1 cellular context compared by ENCODE assay signal in genomic region chr2:61065706-61066688, GRCh38.
TF ChIP-seq lines count a peak whose summit lies in the region.

Gene SANBR, plus strand, starts transcription at chr2:61065871. Its CDS starts 4,480 bp downstream, at chr2:61070351.

TF ChIP-seq in HepG2, 621 proteins besides CTCF, POLR2A, EP300 and RAD21 (continued from another document and continues in another):
- TF ChIP-seq NPAS2 (CRISPR knock-in tag; IDR thresholded peaks at IDR 0.05; ENCODE audit: borderline replicate concordance) (no peak), ZGPAT (CRISPR knock-in tag; IDR thresholded peaks at IDR 0.05) (peak; percentile 39; the same call in 1 of the 2 replicates), RFX5 (IDR thresholded peaks at IDR 0.05; ENCODE audit: low read depth, low read length) (peak; percentile 56; the same call in 1 of the 2 replicates), REST (IDR thresholded peaks at IDR 0.05; ENCODE audit: borderline replicate concordance in 1 of 2, low read depth in 1 of 2, low read length in 2 of 2) (0 out of 4 replicates have a peak, but pooled peaks of 1 of the 2 experiments have one; percentile 8), ZNF841 (CRISPR knock-in tag; IDR thresholded peaks at IDR 0.05; ENCODE audit: borderline replicate concordance) (0 out of 2 replicates have a peak, but pooled peaks have one; percentile 64), TBX3 (IDR thresholded peaks at IDR 0.05; ENCODE audit: borderline replicate concordance) (no peak), ZZZ3 (CRISPR knock-in tag; IDR thresholded peaks at IDR 0.05; ENCODE audit: borderline replicate concordance) (no peak), MYC (CRISPR knock-in tag; IDR thresholded peaks at IDR 0.05; ENCODE audit: borderline replicate concordance) (peak; percentile 42; the same call in 1 of the 2 replicates), HNRNPLL (IDR thresholded peaks at IDR 0.05; ENCODE audit: low read depth, low read length, poor library complexity, severe bottlenecking) (peak; percentile 75), SP1 (IDR thresholded peaks at IDR 0.05) (no peak), SP1 (CRISPR knock-in tag; IDR thresholded peaks at IDR 0.05) (no peak; the same call in 1 of the 2 replicates), MXI1 (IDR thresholded peaks at IDR 0.05; ENCODE audit: borderline replicate concordance, low read depth, low read length) (peak; percentile 83; the same call in 2 of the 3 replicates), NFE2L2 (IDR thresholded peaks at IDR 0.05; ENCODE audit: low read length) (no peak), TEF (CRISPR knock-in tag; IDR thresholded peaks at IDR 0.05) (no peak), ELK4 (CRISPR knock-in tag; IDR thresholded peaks at IDR 0.05; ENCODE audit: borderline replicate concordance) (no peak), ZMYM3 (CRISPR knock-in tag; IDR thresholded peaks at IDR 0.05) (no peak; the same call in 1 of the 2 replicates), HOXA9 (CRISPR knock-in tag; IDR thresholded peaks at IDR 0.05; ENCODE audit: borderline replicate concordance) (peak; percentile 95; the same call in 1 of the 2 replicates), NR2F2 (IDR thresholded peaks at IDR 0.05; ENCODE audit: borderline replicate concordance, low read depth) (peak; percentile 23; the same call in 1 of the 2 replicates), ZNF275 (CRISPR knock-in tag; IDR thresholded peaks at IDR 0.05; ENCODE audit: borderline replicate concordance) (no peak), EHMT2 (IDR thresholded peaks at IDR 0.05; ENCODE audit: borderline replicate concordance, low read depth, low read length) (no peak), FIP1L1 (IDR thresholded peaks at IDR 0.05; ENCODE audit: borderline replicate concordance, insufficient read depth, low read depth, low read length) (no peak), ZNF136 (CRISPR knock-in tag; IDR thresholded peaks at IDR 0.05; ENCODE audit: low read depth) (no peak), ZNF766 (CRISPR knock-in tag; IDR thresholded peaks at IDR 0.05; ENCODE audit: borderline replicate concordance) (peak; percentile 41; the same call in 1 of the 2 replicates), HMG20B (CRISPR knock-in tag; conservative IDR thresholded peaks at IDR 0.05) (no peak), ZNF251 (CRISPR knock-in tag; IDR thresholded peaks at IDR 0.05) (no peak), ZNF597 (CRISPR knock-in tag; IDR thresholded peaks at IDR 0.05) (no peak), ZKSCAN8 (CRISPR knock-in tag; IDR thresholded peaks at IDR 0.05; ENCODE audit: borderline replicate concordance) (no peak), HOXD1 (CRISPR knock-in tag; IDR thresholded peaks at IDR 0.05) (peak; percentile 45; the same call in 1 of the 2 replicates), CEBPG (CRISPR knock-in tag; IDR thresholded peaks at IDR 0.05) (peak; percentile 13; the same call in 1 of the 2 replicates), HNF4A (CRISPR knock-in tag; IDR thresholded peaks at IDR 0.05) (peak; percentile 59), ZEB1 (IDR thresholded peaks at IDR 0.05; ENCODE audit: insufficient replicate concordance, low read depth) (no peak), ZNF441 (CRISPR knock-in tag; IDR thresholded peaks at IDR 0.05; ENCODE audit: borderline replicate concordance) (no peak; the same call in 1 of the 2 replicates), HNF1A (IDR thresholded peaks at IDR 0.05; ENCODE audit: low read depth) (no peak), HNF1A (CRISPR knock-in tag; IDR thresholded peaks at IDR 0.05; ENCODE audit: borderline replicate concordance) (peak; percentile 60; the same call in 1 of the 2 replicates), ZFP62 (CRISPR knock-in tag; IDR thresholded peaks at IDR 0.05) (no peak), ZNF530 (CRISPR knock-in tag; IDR thresholded peaks at IDR 0.05; ENCODE audit: low read depth) (no peak), ZNF510 (CRISPR knock-in tag; IDR thresholded peaks at IDR 0.05; ENCODE audit: low read depth) (no peak), SCMH1 (CRISPR knock-in tag; IDR thresholded peaks at IDR 0.05; ENCODE audit: borderline replicate concordance) (no peak), HMG20A (CRISPR knock-in tag; IDR thresholded peaks at IDR 0.05; ENCODE audit: borderline replicate concordance) (no peak), HNRNPL (IDR thresholded peaks at IDR 0.05; ENCODE audit: low read depth, low read length) (peak; percentile 29; the same call in 1 of the 2 replicates), ZBTB21 (CRISPR knock-in tag; IDR thresholded peaks at IDR 0.05) (no peak), YY1 (IDR thresholded peaks at IDR 0.05; ENCODE audit: insufficient read depth, insufficient replicate concordance, low read depth, low read length) (peak; percentile 76), KAT8 (CRISPR knock-in tag; IDR thresholded peaks at IDR 0.05) (no peak), ZNF382 (CRISPR knock-in tag; IDR thresholded peaks at IDR 0.05; ENCODE audit: borderline replicate concordance) (no peak), DMTF1 (CRISPR knock-in tag; IDR thresholded peaks at IDR 0.05) (no peak), RORA (CRISPR knock-in tag; IDR thresholded peaks at IDR 0.05) (no peak; the same call in 1 of the 2 replicates), FOXC1 (CRISPR knock-in tag; IDR thresholded peaks at IDR 0.05; ENCODE audit: borderline replicate concordance) (peak; percentile 89), PCBP2 (optimal IDR thresholded peaks at IDR 0.05; ENCODE audit: low read depth, low read length, poor library complexity, severe bottlenecking) (no peak)
